In the genomic region with DNA sequence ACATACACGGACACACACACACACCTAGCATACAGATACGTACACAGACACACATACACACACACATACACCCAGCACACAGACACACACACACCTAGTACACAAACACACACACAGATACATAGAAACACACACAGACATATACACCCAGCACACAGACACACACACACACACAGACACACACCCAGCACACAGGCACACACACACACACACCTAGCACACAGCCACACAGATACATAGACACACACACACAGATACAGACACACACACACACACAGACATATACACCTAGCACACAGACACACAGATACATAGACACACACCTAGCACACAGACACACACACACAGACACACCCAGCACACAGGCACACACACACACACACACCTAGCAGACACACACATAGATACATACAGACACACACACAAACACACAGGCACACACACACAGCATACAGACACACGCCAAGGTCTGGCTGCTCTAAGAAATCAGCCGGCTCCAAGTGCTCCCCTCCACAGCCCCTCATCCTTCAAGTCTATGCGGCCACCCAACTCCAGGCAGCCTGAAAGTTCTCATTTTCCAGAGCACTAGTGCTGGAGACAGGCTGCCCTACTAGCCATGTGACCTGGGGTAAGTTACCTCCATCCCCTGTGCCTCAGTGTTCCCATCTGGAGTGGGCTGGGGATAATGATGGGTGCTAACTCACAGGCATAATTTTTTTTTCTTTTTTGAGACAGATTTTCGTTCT, we compare ENCODE assay signal across 8 cellular contexts. TPM values are rescaled to one million over a fixed set of nuclear protein-coding genes. Genes with fewer than 3 reads are reported as not detected.
DNase-seq lines count a peak whose midpoint lies in the region; ATAC-seq and TF ChIP-seq lines count a peak whose summit lies in the region.
"Had no signal": no experiment of that assay in that cellular context is flagged by ENCODE, and none has a peak within 500 bp of the region (broad histone marks: within the 10 kb centered on the region; RNA-seq: fewer than 3 reads in every experiment).

No MANE protein-coding gene starts in this region.

- H3K27me3 Mint-ChIP-seq in effector memory CD8-positive, alpha-beta T cell: no peaks in the 10 kb centered on the region

- H3K9me3 Mint-ChIP-seq in effector memory CD8-positive, alpha-beta T cell: no peaks in the 10 kb centered on the region
- H3K9me3 Mint-ChIP-seq: natural killer cell, WTC11 had no signal

- no peak for DNase-seq in effector memory CD8-positive, alpha-beta T cell
- DNase-seq in mucosa of gallbladder (ENCODE audit: low spot score): no peak
- DNase-seq: GDM1, NCI-H510A treated with DMSO at 0.1 percent for 48 hours had no signal

- TF ChIP-seq CTCF in GM12875 (IDR thresholded peaks at IDR 0.05; ENCODE audit: borderline replicate concordance, insufficient read depth, low read depth, low read length): 0 out of 2 replicates have a peak, but pooled peaks have one; percentile 0

- H3K27ac Mint-ChIP-seq in effector memory CD8-positive, alpha-beta T cell: peak overlapping the region; percentile 10 to 72
- H3K27ac Mint-ChIP-seq: WTC11 had no signal

- H3K4me3 Mint-ChIP-seq in effector memory CD8-positive, alpha-beta T cell: no peak overlapping the region
- H3K4me3 Mint-ChIP-seq: natural killer cell, WTC11 had no signal

- peaks cover 65% of the 10 kb centered on the region for H3K36me3 Mint-ChIP-seq in effector memory CD8-positive, alpha-beta T cell (ENCODE audit: insufficient read depth)

- no peak for ATAC-seq in effector memory CD8-positive, alpha-beta T cell (replicated peaks)
- no peak for ATAC-seq in GM21529 (IDR thresholded peaks at IDR 0.05; ENCODE audit: unreplicated experiment)

- peaks cover 11 to 17% of the 10 kb centered on the region in 2 donors for H3K4me1 Mint-ChIP-seq in effector memory CD8-positive, alpha-beta T cell (ENCODE audit: low read depth in 2 of 2)

- no peak overlapping the region for H3K4me3 ChIP-seq in GM12875 (ENCODE audit: low read depth, low read length)

RNA-seq across cellular contexts. Expression of gene NR1D1, which starts 13.2 kb away (rescaled TPM):
- total RNA-seq in mucosa of gallbladder: 34.7 TPM

RNA-seq across cellular contexts. Expression of gene THRA, which starts 24.5 kb away (rescaled TPM):
- 78.7 TPM for total RNA-seq in mucosa of gallbladder

RNA-seq across cellular contexts. Expression of gene MED24, which starts 33.0 kb away (rescaled TPM):
- 74.2 TPM for total RNA-seq in mucosa of gallbladder

RNA-seq across cellular contexts. Expression of gene MSL1, which starts 34.5 kb away (rescaled TPM):
- total RNA-seq in mucosa of gallbladder: 90.9 TPM

RNA-seq across cellular contexts. Expression of gene CASC3, which starts 53.1 kb away (rescaled TPM):
- total RNA-seq in mucosa of gallbladder: 78.5 TPM
